Comparison of ENCODE assay signal across 8 cellular contexts in genomic region chr21:14737922-14738321, GRCh38.
DNase-seq lines count a peak whose midpoint lies in the region; ATAC-seq and TF ChIP-seq lines count a peak whose summit lies in the region.

No MANE protein-coding gene starts in this region.

- no peak overlapping the region for H3K9ac ChIP-seq in KMS-11
- H3K9ac ChIP-seq in SU-DHL-6 (ENCODE audit: low read length), result no peak overlapping the region
- H3K9ac ChIP-seq in colonic mucosa (ENCODE audit: low read depth in 2 of 2, low read length in 2 of 2), result no peak overlapping the region
- H3K9ac ChIP-seq in mesendoderm (ENCODE audit: low read length), result no peak overlapping the region

- no peak overlapping the region for H3K4me2 ChIP-seq in KMS-11
- no peak overlapping the region for H3K4me2 ChIP-seq in SU-DHL-6 (ENCODE audit: low read depth, low read length, poor library complexity, severe bottlenecking)
- no peak overlapping the region for H3K4me2 ChIP-seq in mesendoderm (ENCODE audit: low read length)

- intact Hi-C loops in heart left ventricle (cut with DNase I), result loop anchor here in 4 of 10 donors (10.0 kb wide), 3 partner anchors 293 to 483 kb away; no protein-coding TSS in a partner anchor
- intact Hi-C loops in right cardiac atrium (cut with DNase I), result no loop called here
- intact Hi-C loops in colonic mucosa (cut with DNase I), result no loop called here

- no peak overlapping the region for H3K23ac ChIP-seq in mesendoderm (ENCODE audit: low read length)

- no peaks in the 10 kb centered on the region for H3F3A ChIP-seq in SU-DHL-6 (ENCODE audit: insufficient read depth)

- no peak overlapping the region for H2BK120ac ChIP-seq in mesendoderm (ENCODE audit: low read depth, low read length)

- no peak overlapping the region for H2BK5ac ChIP-seq in mesendoderm (ENCODE audit: low read length)

- DNase-seq in heart left ventricle (peak in 2 of 5 donors; percentile 12 to 21), right cardiac atrium (no peak), colonic mucosa (peak; percentile 82), mesendoderm (peak; percentile 66), ureter (ENCODE audit: low spot score) (peak; percentile 45)

- WGBS in heart left ventricle, 4 donors, result 31 to 47% (median 40%) methylated on average over 6 of the region's 6 CpGs
- 48% methylated on average over 6 of the region's 6 CpGs for WGBS in right cardiac atrium
- no CpG with 5 or more reads among the region's 6 CpGs for WGBS in mesendoderm (ENCODE audit: extremely low coverage, insufficient coverage, low lambda C conversion rate)

- no peaks in the 10 kb centered on the region for H3K9me2 ChIP-seq in SU-DHL-6 (replicated peaks; ENCODE audit: insufficient read depth, low read length)

- H3K18ac ChIP-seq in mesendoderm (ENCODE audit: low read length), result no peak overlapping the region

- H2AFZ ChIP-seq in KMS-11 (ENCODE audit: low read depth) (no peak overlapping the region), SU-DHL-6 (ENCODE audit: low read depth, low read length, severe bottlenecking) (peak overlapping the region; percentile 67)

- no peak overlapping the region for H4K5ac ChIP-seq in mesendoderm (ENCODE audit: low read length)

- no peak overlapping the region for H2BK15ac ChIP-seq in mesendoderm (replicated peaks; ENCODE audit: low read depth)

- H3K4ac ChIP-seq in mesendoderm (ENCODE audit: low read depth, low read length), result no peak overlapping the region

- H3K4me1 ChIP-seq in heart left ventricle, result peaks cover 0 to 10% (median 0%) of the 10 kb centered on the region in 12 donors
- H3K4me1 ChIP-seq in right cardiac atrium (ENCODE audit: control insufficient read depth, insufficient read depth, low read length), result no peaks in the 10 kb centered on the region
- peaks cover 9% of the 10 kb centered on the region for H3K4me1 ChIP-seq in KMS-11 (ENCODE audit: low read depth, poor library complexity, severe bottlenecking)
- H3K4me1 ChIP-seq in colonic mucosa, result no peaks in the 10 kb centered on the region
- no peaks in the 10 kb centered on the region for H3K4me1 ChIP-seq in mesendoderm (ENCODE audit: control insufficient read depth, low read depth, low read length)

- H3K36me3 ChIP-seq in heart left ventricle, result no peaks in the 10 kb centered on the region
- no peaks in the 10 kb centered on the region for H3K36me3 ChIP-seq in KMS-11 (ENCODE audit: insufficient read depth)
- H3K36me3 ChIP-seq in SU-DHL-6 (ENCODE audit: low read length), result no peaks in the 10 kb centered on the region
- H3K36me3 ChIP-seq in colonic mucosa, result no peaks in the 10 kb centered on the region
- H3K36me3 ChIP-seq in mesendoderm (ENCODE audit: control insufficient read depth, insufficient read depth, low read length), result no peaks in the 10 kb centered on the region

- H3K27ac ChIP-seq in heart left ventricle (no peak overlapping the region), right cardiac atrium (ENCODE audit: low read length) (no peak overlapping the region), KMS-11 (no peak overlapping the region), SU-DHL-6 (ENCODE audit: low read depth, low read length) (no peak overlapping the region), colonic mucosa (no peak overlapping the region), mesendoderm (ENCODE audit: low read depth, low read length) (no peak overlapping the region)

- H3K79me2 ChIP-seq in KMS-11 (ENCODE audit: insufficient read depth, low read depth), result no peaks in the 10 kb centered on the region
- H3K79me2 ChIP-seq in SU-DHL-6 (ENCODE audit: insufficient read depth, low read length), result no peaks in the 10 kb centered on the region
- H3K79me2 ChIP-seq in mesendoderm (ENCODE audit: control insufficient read depth, insufficient read depth, low read length), result no peaks in the 10 kb centered on the region

- TF ChIP-seq POLR2A in heart left ventricle (IDR thresholded peaks at IDR 0.05), result no peak

- H4K8ac ChIP-seq in mesendoderm (ENCODE audit: low read depth, low read length), result no peak overlapping the region

- ATAC-seq in heart left ventricle (peak in 1 of 4 donors; percentile 54), right cardiac atrium (no peak), HG02884 (IDR thresholded peaks at IDR 0.05; ENCODE audit: unreplicated experiment) (no peak)

- H3K56ac ChIP-seq in mesendoderm (ENCODE audit: low read length), result no peak overlapping the region

- H3K9me3 ChIP-seq in heart left ventricle (no peaks in the 10 kb centered on the region), right cardiac atrium (ENCODE audit: control insufficient read depth, low read length) (no peaks in the 10 kb centered on the region), SU-DHL-6 (ENCODE audit: insufficient read depth, low read length) (no peaks in the 10 kb centered on the region), colonic mucosa (no peaks in the 10 kb centered on the region)

- TF ChIP-seq CTCF in heart left ventricle (IDR thresholded peaks at IDR 0.05), result peak; percentile 24 to 67 (median 56)
- peak; percentile 54 for TF ChIP-seq CTCF in KMS-11 (conservative IDR thresholded peaks at IDR 0.05; ENCODE audit: low read depth, low read length)
- peak; percentile 50 for TF ChIP-seq CTCF in SU-DHL-6 (IDR thresholded peaks at IDR 0.05; ENCODE audit: insufficient read depth, low read length, poor library complexity, severe bottlenecking)
- TF ChIP-seq CTCF in colonic mucosa (IDR thresholded peaks at IDR 0.05), result peak; percentile 60

- no peak overlapping the region for H2AK5ac ChIP-seq in mesendoderm (ENCODE audit: low read length)

- no peaks in the 10 kb centered on the region for H4K20me1 ChIP-seq in KMS-11 (ENCODE audit: insufficient read depth)
- no peaks in the 10 kb centered on the region for H4K20me1 ChIP-seq in SU-DHL-6 (ENCODE audit: low read depth, low read length)

- H3K27me3 ChIP-seq in heart left ventricle (no peaks in the 10 kb centered on the region), right cardiac atrium (ENCODE audit: control insufficient read depth, insufficient read depth) (no peaks in the 10 kb centered on the region), KMS-11 (ENCODE audit: insufficient read depth, low read depth) (no peaks in the 10 kb centered on the region), SU-DHL-6 (ENCODE audit: low read length) (no peaks in the 10 kb centered on the region), colonic mucosa (no peaks in the 10 kb centered on the region), mesendoderm (ENCODE audit: insufficient read depth, low read length, poor library complexity) (no peaks in the 10 kb centered on the region)

- H3K79me1 ChIP-seq in mesendoderm (ENCODE audit: low read length), result no peaks in the 10 kb centered on the region

- H3K4me3 ChIP-seq in heart left ventricle (no peak overlapping the region), right cardiac atrium (ENCODE audit: low read length) (no peak overlapping the region), KMS-11 (IDR thresholded peaks at IDR 0.05; ENCODE audit: insufficient read depth, low read depth, low read length) (no peak overlapping the region), SU-DHL-6 (ENCODE audit: insufficient read depth, low read length, poor library complexity, severe bottlenecking) (no peak overlapping the region), colonic mucosa (no peak overlapping the region), mesendoderm (ENCODE audit: low read length) (no peak overlapping the region)

Comparison
In these comparisons a context has a peak if more than half of its experiments do, and no peak if none do; other contexts are left out.
1. DNase-seq: peak in colonic mucosa (single experiment), mesendoderm (single experiment) and ureter (single experiment); none in right cardiac atrium (0 of 3).
2. Peak in every context shown above with its lines, with median percentiles within 50 percentile points of each other: CTCF ChIP-seq.